In the genomic region with DNA sequence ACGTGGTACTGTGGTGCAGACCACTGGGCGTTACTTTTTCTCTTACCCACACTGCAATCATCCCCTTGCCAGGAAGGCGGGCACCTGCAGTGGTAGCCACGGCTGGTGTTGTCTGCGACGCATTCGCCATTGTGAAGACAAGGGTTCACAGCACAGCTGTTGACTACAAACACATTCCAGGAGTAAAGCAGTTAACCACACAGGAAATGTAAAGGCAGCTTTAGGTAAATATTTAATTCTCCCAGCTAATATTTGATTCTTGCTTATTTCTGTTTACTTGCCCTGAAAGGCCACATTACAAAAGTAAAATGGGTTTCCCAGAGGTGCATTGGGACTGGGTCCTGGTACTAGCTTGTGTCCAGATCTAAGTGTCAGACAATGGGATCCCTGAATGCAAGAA, we compare ENCODE assay signal across 16 cellular contexts. TPM values are rescaled to one million over a fixed set of nuclear protein-coding genes. Genes with fewer than 3 reads are reported as not detected.
A peak's percentile ranks its signal among the peaks of the same experiment; 100 is the strongest.
DNase-seq lines count a peak whose midpoint lies in the region; ATAC-seq and TF ChIP-seq lines count a peak whose summit lies in the region.
"Had no signal": no experiment of that assay in that cellular context is flagged by ENCODE, and none has a peak within 500 bp of the region (broad histone marks: within the 10 kb centered on the region; RNA-seq: fewer than 3 reads in every experiment).

No MANE protein-coding gene starts in this region.

- peaks cover 16% of the 10 kb centered on the region for H3K79me1 ChIP-seq in mesenchymal stem cell (replicated peaks; ENCODE audit: low read length, poor library complexity, severe bottlenecking)

- no peaks in the 10 kb centered on the region for H3K27me3 ChIP-seq in CD4-positive, alpha-beta memory T cell (ENCODE audit: insufficient read depth, low read length)
- H3K27me3 ChIP-seq in mesenchymal stem cell (ENCODE audit: control insufficient read depth in 1 of 2, insufficient read depth in 1 of 2, low read length in 2 of 2), result no peaks in the 10 kb centered on the region
- H3K27me3 ChIP-seq in CD8-positive, alpha-beta T cell (ENCODE audit: insufficient read depth, low read length), result no peaks in the 10 kb centered on the region
- H3K27me3 ChIP-seq: MG63 had no signal

- no peak overlapping the region for H2AFZ ChIP-seq in mesenchymal stem cell (ENCODE audit: low read depth, low read length)

- peaks cover 52% of the 10 kb centered on the region for H3K36me3 ChIP-seq in CD4-positive, alpha-beta memory T cell (ENCODE audit: insufficient read depth, low read length)
- peaks cover 72% of the 10 kb centered on the region for H3K36me3 ChIP-seq in KOPT-K1 (ENCODE audit: insufficient read depth, low read length)
- peaks cover 50 to 97% of the 10 kb centered on the region in 2 experiments for H3K36me3 ChIP-seq in mesenchymal stem cell (ENCODE audit: control insufficient read depth in 1 of 2, insufficient read depth in 2 of 2, low read depth in 1 of 2, low read length in 2 of 2)
- peaks cover 36% of the 10 kb centered on the region for H3K36me3 ChIP-seq in CD8-positive, alpha-beta T cell (ENCODE audit: insufficient read depth, low read length)

- H2BK15ac ChIP-seq in mesenchymal stem cell (ENCODE audit: low read depth, poor library complexity, severe bottlenecking), result peak overlapping the region; percentile 31

- POLR2A ChIA-PET in CD4-positive, alpha-beta memory T cell (lab: Charles Lee; ENCODE audit: partially characterized antibody), result interaction anchor here (0.6 kb wide), 1 partner anchor 12 kb away, joined by 3 read pairs; no protein-coding TSS in a partner anchor
- POLR2A ChIA-PET in CD8-positive, alpha-beta T cell (lab: Charles Lee), result no interaction called here

- H3K4me1 Mint-ChIP-seq in CD4-positive, alpha-beta memory T cell, result peaks cover 14 to 32% (median 24%) of the 10 kb centered on the region in 4 donors
- H3K4me1 Mint-ChIP-seq in CD8-positive, alpha-beta T cell (ENCODE audit: low read depth), result peaks cover 19% of the 10 kb centered on the region

- peaks cover 70 to 91% of the 10 kb centered on the region in 2 donors for H3K36me3 Mint-ChIP-seq in CD4-positive, alpha-beta memory T cell
- H3K36me3 Mint-ChIP-seq in CD8-positive, alpha-beta T cell, result peaks cover 91% of the 10 kb centered on the region

- H3K9ac ChIP-seq in mesenchymal stem cell (ENCODE audit: low read length), result no peak overlapping the region

- TF ChIP-seq CTCF in VCaP (conservative IDR thresholded peaks at IDR 0.05), result no peak
- TF ChIP-seq CTCF in CD8-positive, alpha-beta T cell (IDR thresholded peaks at IDR 0.05), result no peak

- no peak overlapping the region for H3K27ac ChIP-seq in CD4-positive, alpha-beta memory T cell (ENCODE audit: low read depth, low read length)
- peak overlapping the region; percentile 47 for H3K27ac ChIP-seq in KOPT-K1 (ENCODE audit: low read depth, low read length, poor library complexity, severe bottlenecking)
- peak overlapping the region; percentile 63 for H3K27ac ChIP-seq in VCaP
- H3K27ac ChIP-seq in mesenchymal stem cell (ENCODE audit: low read length, poor library complexity, severe bottlenecking), result no peak overlapping the region
- H3K27ac ChIP-seq in CD8-positive, alpha-beta T cell (ENCODE audit: low read depth, low read length), result no peak overlapping the region

- intact Hi-C loops in CD4-positive, alpha-beta memory T cell (cut with micrococcal nuclease), result no loop called here
- intact Hi-C loops in CD8-positive, alpha-beta T cell (cut with DNase I, micrococcal nuclease), result no loop called here

- peak overlapping the region; percentile 33 for H4K8ac ChIP-seq in mesenchymal stem cell (ENCODE audit: low read length)

- H2BK120ac ChIP-seq in mesenchymal stem cell (ENCODE audit: low read depth, low read length), result no peak overlapping the region

- no peak overlapping the region for H2AK5ac ChIP-seq in mesenchymal stem cell (ENCODE audit: low read length, severe bottlenecking)

- WGBS in mesenchymal stem cell, result 91% methylated on average over 7 of the region's 7 CpGs

- H3K4ac ChIP-seq in mesenchymal stem cell (ENCODE audit: low read depth in 1 of 2, low read length in 2 of 2), result no peak overlapping the region

- H3K27ac Mint-ChIP-seq in CD4-positive, alpha-beta memory T cell, result peak overlapping the region in 5 of 7 donors; percentile 33 to 85 (median 57)
- no peak overlapping the region for H3K27ac Mint-ChIP-seq in CD8-positive, alpha-beta T cell
- H3K27ac Mint-ChIP-seq: CD14-positive monocyte, H9 had no signal

- H3K4me3 Mint-ChIP-seq in CD4-positive, alpha-beta memory T cell, result peak overlapping the region in 1 of 8 donors; percentile 37
- H3K4me3 Mint-ChIP-seq in CD8-positive, alpha-beta T cell, result no peak overlapping the region
- H3K4me3 Mint-ChIP-seq: CD14-positive monocyte, H9 had no signal

- H3K4me1 ChIP-seq in CD4-positive, alpha-beta memory T cell (ENCODE audit: insufficient read depth, low read length), result no peaks in the 10 kb centered on the region
- H3K4me1 ChIP-seq in mesenchymal stem cell (ENCODE audit: control insufficient read depth, insufficient read depth, low read depth, low read length), result peaks cover 14% of the 10 kb centered on the region
- H3K4me1 ChIP-seq in CD8-positive, alpha-beta T cell (ENCODE audit: insufficient read depth, low read length), result peaks cover 11% of the 10 kb centered on the region

- H3K9me3 ChIP-seq in CD4-positive, alpha-beta memory T cell (ENCODE audit: control insufficient read depth in 1 of 2, low read length in 2 of 2), result no peaks in the 10 kb centered on the region
- no peaks in the 10 kb centered on the region for H3K9me3 ChIP-seq in KOPT-K1 (ENCODE audit: insufficient read depth, low read length, poor library complexity, severe bottlenecking)
- no peaks in the 10 kb centered on the region for H3K9me3 ChIP-seq in mesenchymal stem cell (ENCODE audit: control insufficient read depth, low read length)
- no peaks in the 10 kb centered on the region for H3K9me3 ChIP-seq in CD8-positive, alpha-beta T cell (ENCODE audit: low read length)
- H3K9me3 ChIP-seq: MG63 had no signal

- H4K91ac ChIP-seq in mesenchymal stem cell (ENCODE audit: low read length), result no peak overlapping the region

- H3K23ac ChIP-seq in mesenchymal stem cell (ENCODE audit: low read length in 2 of 2), result peak overlapping the region in 1 of 2 experiments; percentile 53

- no peaks in the 10 kb centered on the region for H3K27me3 Mint-ChIP-seq in CD4-positive, alpha-beta memory T cell
- no peaks in the 10 kb centered on the region for H3K27me3 Mint-ChIP-seq in CD8-positive, alpha-beta T cell (ENCODE audit: low read depth)

- H3K9me3 Mint-ChIP-seq in CD4-positive, alpha-beta memory T cell, result no peaks in the 10 kb centered on the region
- no peaks in the 10 kb centered on the region for H3K9me3 Mint-ChIP-seq in CD8-positive, alpha-beta T cell
- H3K9me3 Mint-ChIP-seq: H9 had no signal

- no peak overlapping the region for H2BK5ac ChIP-seq in mesenchymal stem cell (ENCODE audit: low read depth, low read length, poor library complexity, severe bottlenecking)

- peak overlapping the region in 1 of 2 experiments; percentile 46 for H2BK12ac ChIP-seq in mesenchymal stem cell (ENCODE audit: low read length in 2 of 2)

- CTCF ChIA-PET in CD4-positive, alpha-beta memory T cell (lab: Charles Lee; ENCODE audit: partially characterized antibody), result interaction anchor here (1.0 kb wide), 1 partner anchor 250 kb away, joined by 3 read pairs; no protein-coding TSS in a partner anchor
- CTCF ChIA-PET in CD8-positive, alpha-beta T cell (lab: Charles Lee), result no interaction called here

- DNase-seq in CD4-positive, alpha-beta memory T cell, result no peak
- DNase-seq in mesenchymal stem cell (no peak), activated gamma-delta T cell (lab: John Stamatoyannopoulos, UW) (no peak)
- DNase-seq in CD8-positive, alpha-beta T cell, result no peak
- DNase-seq in activated CD4-positive, CD25-positive, alpha-beta regulatory T cell treated with anti-CD3 and anti-CD28 coated beads, Interleukin-2, amount 50 U/mL, for 72 hours, result no peak
- DNase-seq: H9, KG1, MG63, NCI-H187 treated with DMSO at 0.1 percent for 48 hours, NCI-H510A, NCI-H82, SIG-M5 had no signal

- no peak overlapping the region for H3K14ac ChIP-seq in mesenchymal stem cell (ENCODE audit: low read length in 2 of 2)

- no peak overlapping the region for H3K4me2 ChIP-seq in mesenchymal stem cell (ENCODE audit: low read length, poor library complexity, severe bottlenecking)

- H3K18ac ChIP-seq in mesenchymal stem cell (ENCODE audit: low read depth in 1 of 2, low read length in 2 of 2), result no peak overlapping the region

- ATAC-seq in CD8-positive, alpha-beta T cell, result no peak
- no peak for ATAC-seq in HG03432 (IDR thresholded peaks at IDR 0.05; ENCODE audit: unreplicated experiment)

- H3K4me3 ChIP-seq in CD4-positive, alpha-beta memory T cell (ENCODE audit: low read length in 2 of 2), result no peak overlapping the region
- H3K4me3 ChIP-seq in mesenchymal stem cell (ENCODE audit: insufficient read depth in 1 of 2, low read depth in 1 of 2, low read length in 2 of 2), result no peak overlapping the region
- H3K4me3 ChIP-seq in CD8-positive, alpha-beta T cell (ENCODE audit: low read depth, low read length), result no peak overlapping the region
- H3K4me3 ChIP-seq: MG63 had no signal

RNA-seq across cellular contexts. Expression of a gene that starts 45.4 kb away (rescaled TPM):
- 10 to 100 TPM; 20.2 to 21.7 TPM for total RNA-seq in CD4-positive, alpha-beta memory T cell
- polyA plus RNA-seq in CD4-positive, alpha-beta memory T cell, result 1 to 10 TPM; 1.1 to 4.7 TPM
- polyA plus RNA-seq in mesenchymal stem cell (2013, experiment 1 of 2), result 134 TPM
- 130 TPM for polyA plus RNA-seq in mesenchymal stem cell (2013, experiment 2 of 2)
- 10 to 100 TPM; 20.8 to 21.5 TPM for total RNA-seq in CD8-positive, alpha-beta T cell

Comparison
In these comparisons a context has a peak if more than half of its experiments do, and no peak if none do; other contexts are left out.
1. H3K27ac ChIP-seq: peak in KOPT-K1 (single experiment) and VCaP (single experiment); none in CD4-positive, alpha-beta memory T cell (single experiment), mesenchymal stem cell (single experiment) and CD8-positive, alpha-beta T cell (single experiment).